ENCODE assay signal across 11 cellular contexts in genomic region chr17:61235821-61236197, GRCh38.
DNase-seq lines count a peak whose midpoint lies in the region; ATAC-seq and TF ChIP-seq lines count a peak whose summit lies in the region.
"Had no signal": no experiment of that assay in that cellular context is flagged by ENCODE, and none has a peak within 500 bp of the region (broad histone marks: within the 10 kb centered on the region; RNA-seq: fewer than 3 reads in every experiment).

No MANE protein-coding gene starts in this region.

- no peaks in the 10 kb centered on the region for H3K27me3 Mint-ChIP-seq in CD4-positive, alpha-beta memory T cell
- no peaks in the 10 kb centered on the region for H3K27me3 Mint-ChIP-seq in activated T-cell treated with anti-CD3 and anti-CD28 coated beads, Interleukin-2, amount 50 U/mL, for 4 hours (ENCODE audit: low read depth)
- H3K27me3 Mint-ChIP-seq in activated CD8-positive, alpha-beta memory T cell treated with anti-CD3 and anti-CD28 coated beads, Interleukin-2, amount 10 ng/mL, durations not matched to agents 7 days and 5 days: no peaks in the 10 kb centered on the region
- H3K27me3 Mint-ChIP-seq: central memory CD8-positive, alpha-beta T cell had no signal

- ATAC-seq in left lung: peak; percentile 75
- no peak for ATAC-seq in activated T-cell treated with anti-CD3 and anti-CD28 coated beads, Interleukin-2, amount 50 U/mL, for 4 hours
- ATAC-seq in activated CD8-positive, alpha-beta memory T cell treated with anti-CD3 and anti-CD28 coated beads, Interleukin-2, amount 10 ng/mL, durations not matched to agents 7 days and 5 days: no peak

- TF ChIP-seq POLR2A in testis (IDR thresholded peaks at IDR 0.05): no peak

- H3K36me3 ChIP-seq in left lung (no peaks in the 10 kb centered on the region), testis (ENCODE audit: low read depth, missing control alignments) (no peaks in the 10 kb centered on the region)
- no peaks in the 10 kb centered on the region for H3K36me3 ChIP-seq in CD4-positive, alpha-beta memory T cell (ENCODE audit: insufficient read depth, low read length)

- H3K27ac Mint-ChIP-seq in CD4-positive, alpha-beta memory T cell: no peak overlapping the region
- H3K27ac Mint-ChIP-seq in activated CD8-positive, alpha-beta memory T cell treated with anti-CD3 and anti-CD28 coated beads, Interleukin-2, amount 10 ng/mL, durations not matched to agents 7 days and 5 days: no peak overlapping the region
- H3K27ac Mint-ChIP-seq: T-helper 1 cell treated with Interleukin-12 subunit alpha and Interleukin-12 subunit beta and Interleukin-4 antibody, amounts not matched to agents 30 μg/mL and 1 μg/mL, for 36 hours had no signal

- POLR2A ChIA-PET in CD4-positive, alpha-beta memory T cell (lab: Charles Lee; ENCODE audit: partially characterized antibody): no interaction called here

- intact Hi-C loops in left lung (cut with DNase I): no loop called here
- intact Hi-C loops in testis (cut with DNase I; ENCODE audit: low total_unique reads): no loop called here
- intact Hi-C loops in CD4-positive, alpha-beta memory T cell (cut with micrococcal nuclease): no loop called here

- H3K9me3 ChIP-seq in left lung (no peaks in the 10 kb centered on the region), testis (no peaks in the 10 kb centered on the region)
- H3K9me3 ChIP-seq in CD4-positive, alpha-beta memory T cell (ENCODE audit: control insufficient read depth in 1 of 2, low read length in 2 of 2): no peaks in the 10 kb centered on the region

- WGBS in testis, 2 donors: 30 to 40% methylated on average over 5 of the region's 5 CpGs

- peaks cover 6 to 8% (median 6%) of the 10 kb centered on the region in 4 donors for H3K4me1 Mint-ChIP-seq in CD4-positive, alpha-beta memory T cell
- H3K4me1 Mint-ChIP-seq in activated T-cell treated with anti-CD3 and anti-CD28 coated beads, Interleukin-2, amount 50 U/mL, for 4 hours (ENCODE audit: low read depth): peaks cover 12% of the 10 kb centered on the region
- H3K4me1 Mint-ChIP-seq in activated CD8-positive, alpha-beta memory T cell treated with anti-CD3 and anti-CD28 coated beads, Interleukin-2, amount 10 ng/mL, durations not matched to agents 7 days and 5 days: peaks cover 24% of the 10 kb centered on the region

- no peak overlapping the region for H3K4me3 ChIP-seq in cardiac fibroblast (replicated peaks in 1 of 2; ENCODE audit: low read depth in 2 of 2, low read length in 2 of 2)
- no peak overlapping the region for H3K4me3 ChIP-seq in left lung
- H3K4me3 ChIP-seq in testis: no peak overlapping the region
- no peak overlapping the region for H3K4me3 ChIP-seq in CD4-positive, alpha-beta memory T cell (ENCODE audit: low read length in 2 of 2)

- DNase-seq in SIG-M5 treated with dmso at 0.1 percent for 504 hours (lab: John Stamatoyannopoulos, UW; ENCODE audit: unreplicated experiment) (peak; percentile 100), SIG-M5 (lab: John Stamatoyannopoulos, UW) (no peak), cardiac fibroblast (ENCODE audit: low read depth in 2 of 2) (peak; percentile 53 to 59), left lung (no peak), testis (peak; percentile 56)
- DNase-seq in CD4-positive, alpha-beta memory T cell: no peak
- DNase-seq in activated T-cell treated with anti-CD3 and anti-CD28 coated beads, Interleukin-2, amount 50 U/mL, for 4 hours: no peak
- no peak for DNase-seq in activated CD8-positive, alpha-beta memory T cell treated with anti-CD3 and anti-CD28 coated beads, Interleukin-2, amount 10 ng/mL, durations not matched to agents 7 days and 5 days
- DNase-seq: AML-193 had no signal

- H3K27ac ChIP-seq in left lung (peak overlapping the region in 1 of 2 donors; percentile 23), testis (peak overlapping the region in 1 of 2 donors; percentile 10)
- no peak overlapping the region for H3K27ac ChIP-seq in CD4-positive, alpha-beta memory T cell (ENCODE audit: low read depth, low read length)

- no peak overlapping the region for H3K4me3 Mint-ChIP-seq in CD4-positive, alpha-beta memory T cell
- no peak overlapping the region for H3K4me3 Mint-ChIP-seq in activated T-cell treated with anti-CD3 and anti-CD28 coated beads, Interleukin-2, amount 50 U/mL, for 4 hours
- no peak overlapping the region for H3K4me3 Mint-ChIP-seq in activated CD8-positive, alpha-beta memory T cell treated with anti-CD3 and anti-CD28 coated beads, Interleukin-2, amount 10 ng/mL, durations not matched to agents 7 days and 5 days
- H3K4me3 Mint-ChIP-seq: central memory CD8-positive, alpha-beta T cell; T-helper 1 cell treated with Interleukin-12 subunit alpha and Interleukin-12 subunit beta and Interleukin-4 antibody, amounts not matched to agents 30 μg/mL and 1 μg/mL, for 36 hours had no signal

- H3K27me3 ChIP-seq in left lung: no peaks in the 10 kb centered on the region
- no peaks in the 10 kb centered on the region for H3K27me3 ChIP-seq in testis
- H3K27me3 ChIP-seq in CD4-positive, alpha-beta memory T cell (ENCODE audit: insufficient read depth, low read length): no peaks in the 10 kb centered on the region

- H3K4me1 ChIP-seq in left lung (peaks cover 0 to 13% of the 10 kb centered on the region in 2 donors), testis (peaks cover 12% of the 10 kb centered on the region)
- H3K4me1 ChIP-seq in CD4-positive, alpha-beta memory T cell (ENCODE audit: insufficient read depth, low read length): peaks cover under 1% of the 10 kb centered on the region

- no peak for TF ChIP-seq CTCF in cardiac fibroblast (IDR thresholded peaks at IDR 0.05; ENCODE audit: low read depth, low read length)
- no peak for TF ChIP-seq CTCF in left lung (IDR thresholded peaks at IDR 0.05)
- no peak for TF ChIP-seq CTCF in testis (IDR thresholded peaks at IDR 0.05)

- peaks cover 0 to 4% of the 10 kb centered on the region in 2 donors for H3K36me3 Mint-ChIP-seq in CD4-positive, alpha-beta memory T cell
- peaks cover 3% of the 10 kb centered on the region for H3K36me3 Mint-ChIP-seq in activated T-cell treated with anti-CD3 and anti-CD28 coated beads, Interleukin-2, amount 50 U/mL, for 4 hours (ENCODE audit: insufficient read depth)
- peaks cover 3% of the 10 kb centered on the region for H3K36me3 Mint-ChIP-seq in activated CD8-positive, alpha-beta memory T cell treated with anti-CD3 and anti-CD28 coated beads, Interleukin-2, amount 10 ng/mL, durations not matched to agents 7 days and 5 days

- CTCF ChIA-PET in CD4-positive, alpha-beta memory T cell (lab: Charles Lee; ENCODE audit: partially characterized antibody): no interaction called here
- CTCF ChIA-PET in activated CD8-positive, alpha-beta memory T cell treated with anti-CD3 and anti-CD28 coated beads, Interleukin-2, amount 10 ng/mL, durations not matched to agents 7 days and 5 days (lab: Charles Lee): interaction anchor here (0.9 kb wide), 1 partner anchor 9 kb away, joined by 3 read pairs; no protein-coding TSS in a partner anchor

- no peaks in the 10 kb centered on the region for H3K9me3 Mint-ChIP-seq in CD4-positive, alpha-beta memory T cell
- peaks cover 3% of the 10 kb centered on the region for H3K9me3 Mint-ChIP-seq in activated T-cell treated with anti-CD3 and anti-CD28 coated beads, Interleukin-2, amount 50 U/mL, for 4 hours
- H3K9me3 Mint-ChIP-seq in activated CD8-positive, alpha-beta memory T cell treated with anti-CD3 and anti-CD28 coated beads, Interleukin-2, amount 10 ng/mL, durations not matched to agents 7 days and 5 days (ENCODE audit: low read depth): no peaks in the 10 kb centered on the region
- H3K9me3 Mint-ChIP-seq: central memory CD8-positive, alpha-beta T cell; T-helper 1 cell treated with Interleukin-12 subunit alpha and Interleukin-12 subunit beta and Interleukin-4 antibody, amounts not matched to agents 30 μg/mL and 1 μg/mL, for 36 hours had no signal

Comparison
In these comparisons a context has a peak if more than half of its experiments do, and no peak if none do; other contexts are left out.
1. DNase-seq: peak in SIG-M5 treated with dmso at 0.1 percent for 504 hours (single experiment), cardiac fibroblast (2 of 2) and testis (single experiment); none in SIG-M5 (single experiment), left lung (0 of 2), CD4-positive, alpha-beta memory T cell (0 of 5), activated T-cell treated with anti-CD3 and anti-CD28 coated beads, Interleukin-2, amount 50 U/mL, for 4 hours (single experiment) and activated CD8-positive, alpha-beta memory T cell treated with anti-CD3 and anti-CD28 coated beads, Interleukin-2, amount 10 ng/mL, durations not matched to agents 7 days and 5 days (single experiment).